ENCODE assay signal across 23 cellular contexts in genomic region chr1:99669821-99670220, GRCh38. TPM values are rescaled to one million over a fixed set of nuclear protein-coding genes. Genes with fewer than 3 reads are reported as not detected.
"Had no signal": no experiment of that assay in that cellular context is flagged by ENCODE, and none has a peak within 500 bp of the region (broad histone marks: within the 10 kb centered on the region; RNA-seq: fewer than 3 reads in every experiment).

No MANE protein-coding gene starts in this region.

- H3K4me3 Mint-ChIP-seq: activated CD4-positive, alpha-beta T cell treated with anti-CD3 and anti-CD28 coated beads, Interleukin-2, amount 10 ng/mL, durations not matched to agents 7 days and 5 days; activated CD8-positive, alpha-beta memory T cell treated with anti-CD3 and anti-CD28 coated beads, Interleukin-2, amount 10 ng/mL, durations not matched to agents 7 days and 5 days; activated CD8-positive, alpha-beta T cell treated with anti-CD3 and anti-CD28 coated beads for 36 hours; activated naive CD4-positive, alpha-beta T cell treated with anti-CD3 and anti-CD28 coated beads, Interleukin-2, amount 50 U/mL, for 24 hours; central memory CD8-positive, alpha-beta T cell; natural killer cell; stimulated activated naive CD8-positive, alpha-beta T cell treated with anti-CD3 and anti-CD28 coated beads, Interleukin-15, Interleukin-2, amounts not matched to agents 100 ng/mL and 50 ng/mL, for 24 hours had no signal

- ATAC-seq: activated CD8-positive, alpha-beta memory T cell treated with anti-CD3 and anti-CD28 coated beads, Interleukin-2, amount 10 ng/mL, durations not matched to agents 7 days and 5 days; activated CD8-positive, alpha-beta T cell treated with anti-CD3 and anti-CD28 coated beads for 36 hours; natural killer cell had no signal

- H3K27ac Mint-ChIP-seq: activated CD4-positive, alpha-beta T cell treated with anti-CD3 and anti-CD28 coated beads, Interleukin-2, amount 10 ng/mL, durations not matched to agents 7 days and 5 days; activated CD8-positive, alpha-beta memory T cell treated with anti-CD3 and anti-CD28 coated beads, Interleukin-2, amount 10 ng/mL, durations not matched to agents 7 days and 5 days; activated CD8-positive, alpha-beta T cell treated with anti-CD3 and anti-CD28 coated beads for 36 hours; activated naive CD4-positive, alpha-beta T cell treated with anti-CD3 and anti-CD28 coated beads, Interleukin-2, amount 50 U/mL, for 24 hours; natural killer cell; progenitor cell of endocrine pancreas; stimulated activated naive CD8-positive, alpha-beta T cell treated with anti-CD3 and anti-CD28 coated beads, Interleukin-15, Interleukin-2, amounts not matched to agents 100 ng/mL and 50 ng/mL, for 24 hours had no signal

- H3K27me3 ChIP-seq: brain microvascular endothelial cell, esophagus squamous epithelium, transverse colon had no signal

- H3K27ac ChIP-seq: brain microvascular endothelial cell, dorsolateral prefrontal cortex, transverse colon, WERI-Rb-1 had no signal

- H3K36me3 ChIP-seq: brain microvascular endothelial cell, transverse colon had no signal

- H3K9me3 Mint-ChIP-seq: activated CD4-positive, alpha-beta T cell treated with anti-CD3 and anti-CD28 coated beads, Interleukin-2, amount 10 ng/mL, durations not matched to agents 7 days and 5 days; activated CD8-positive, alpha-beta T cell treated with anti-CD3 and anti-CD28 coated beads for 36 hours; activated naive CD4-positive, alpha-beta T cell treated with anti-CD3 and anti-CD28 coated beads, Interleukin-2, amount 50 U/mL, for 24 hours; central memory CD8-positive, alpha-beta T cell; natural killer cell; stimulated activated naive CD8-positive, alpha-beta T cell treated with anti-CD3 and anti-CD28 coated beads, Interleukin-15, Interleukin-2, amounts not matched to agents 100 ng/mL and 50 ng/mL, for 24 hours had no signal

- DNase-seq: activated CD4-positive, alpha-beta T cell treated with anti-CD3 and anti-CD28 coated beads, Interleukin-2, amount 10 ng/mL, durations not matched to agents 7 days and 5 days; activated CD4-positive, CD25-positive, alpha-beta regulatory T cell treated with anti-CD3 and anti-CD28 coated beads, Interleukin-2, amount 50 U/mL, for 72 hours; activated CD8-positive, alpha-beta memory T cell treated with anti-CD3 and anti-CD28 coated beads, Interleukin-2, amount 10 ng/mL, durations not matched to agents 7 days and 5 days; activated CD8-positive, alpha-beta T cell treated with anti-CD3 and anti-CD28 coated beads for 36 hours; activated gamma-delta T cell treated with Interleukin-2 at 50 U/mL for 16 hours; aorta; brain microvascular endothelial cell; dorsolateral prefrontal cortex; esophagus squamous epithelium; hippocampal formation; kidney glomerular epithelial cell; midbrain; natural killer cell; stimulated activated CD4-positive, alpha-beta T cell treated with anti-CD3 and anti-CD28 coated beads, Interleukin-12 subunit alpha, Interleukin-12 subunit beta, amount 100 ng/mL, for 4 hours; stimulated activated CD4-positive, alpha-beta T cell treated with anti-CD3 and anti-CD28 coated beads, Interleukin-4, amount 100 ng/mL, for 4 hours; SW 1271; T-helper 2 cell; transverse colon; WERI-Rb-1 had no signal

- H3K4me3 ChIP-seq: dorsolateral prefrontal cortex, esophagus squamous epithelium, transverse colon had no signal

- H3K9me3 ChIP-seq: esophagus squamous epithelium, transverse colon had no signal

- H3K4me1 Mint-ChIP-seq: activated CD4-positive, alpha-beta T cell treated with anti-CD3 and anti-CD28 coated beads, Interleukin-2, amount 10 ng/mL, durations not matched to agents 7 days and 5 days; activated CD8-positive, alpha-beta memory T cell treated with anti-CD3 and anti-CD28 coated beads, Interleukin-2, amount 10 ng/mL, durations not matched to agents 7 days and 5 days; activated naive CD4-positive, alpha-beta T cell treated with anti-CD3 and anti-CD28 coated beads, Interleukin-2, amount 50 U/mL, for 24 hours; central memory CD8-positive, alpha-beta T cell; natural killer cell had no signal

- H3K27me3 Mint-ChIP-seq: progenitor cell of endocrine pancreas had no signal

- H3K4me1 ChIP-seq: transverse colon had no signal

- H3K36me3 Mint-ChIP-seq: activated CD8-positive, alpha-beta memory T cell treated with anti-CD3 and anti-CD28 coated beads, Interleukin-2, amount 10 ng/mL, durations not matched to agents 7 days and 5 days; activated naive CD4-positive, alpha-beta T cell treated with anti-CD3 and anti-CD28 coated beads, Interleukin-2, amount 50 U/mL, for 24 hours; natural killer cell had no signal

RNA-seq across cellular contexts. Expression of gene PALMD, which starts 23.9 kb away (rescaled TPM):
- total RNA-seq: activated CD4-positive, alpha-beta T cell treated with anti-CD3 and anti-CD28 coated beads, Interleukin-2, amount 10 ng/mL, durations not matched to agents 7 days and 5 days; activated CD8-positive, alpha-beta memory T cell treated with anti-CD3 and anti-CD28 coated beads, Interleukin-2, amount 10 ng/mL, durations not matched to agents 7 days and 5 days; activated CD8-positive, alpha-beta T cell treated with anti-CD3 and anti-CD28 coated beads for 36 hours; natural killer cell had no signal
